ENCODE assay signal across 14 cellular contexts in the genomic region with DNA sequence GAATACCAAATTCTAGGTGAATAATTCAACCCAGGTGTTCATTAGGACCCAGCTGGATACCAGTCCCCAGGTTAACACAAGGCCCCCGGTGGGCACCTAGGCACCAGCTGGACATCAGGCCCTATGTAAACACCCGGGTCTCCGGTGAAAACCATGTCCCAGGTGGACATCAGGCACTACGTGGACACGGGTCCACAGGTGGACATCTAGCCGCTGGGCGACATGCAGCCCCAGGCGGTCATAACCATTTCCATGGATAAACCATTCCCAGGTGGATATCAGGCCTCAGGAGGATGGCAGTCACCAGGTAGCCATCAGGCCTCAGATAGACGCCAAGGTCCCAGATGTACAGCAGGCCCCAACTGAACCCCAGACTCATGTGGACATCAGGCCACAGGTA. TPM values are rescaled to one million over a fixed set of nuclear protein-coding genes. Genes with fewer than 3 reads are reported as not detected.
"Had no signal": no experiment of that assay in that cellular context is flagged by ENCODE, and none has a peak within 500 bp of the region (broad histone marks: within the 10 kb centered on the region; RNA-seq: fewer than 3 reads in every experiment).

No MANE protein-coding gene starts in this region.

RNA-seq across cellular contexts. Expression of a gene that starts 12.1 kb away (rescaled TPM):
- total RNA-seq: activated CD4-positive, alpha-beta memory T cell treated with anti-CD3 and anti-CD28 coated beads, Interleukin-2, amount 10 ng/mL, durations not matched to agents 7 days and 5 days; activated CD4-positive, alpha-beta T cell treated with anti-CD3 and anti-CD28 coated beads, Interleukin-2, amount 10 ng/mL, durations not matched to agents 7 days and 5 days; activated T-cell treated with anti-CD3 and anti-CD28 coated beads, Interleukin-2, amount 50 U/mL, for 4 hours; activated T-helper 17 cell treated with anti-CD3 and anti-CD28 coated beads, Interleukin-2, amount 50 U/mL, for 72 hours; astrocyte; bronchial epithelial cell; cardiac septum; cerebellum; dermis microvascular lymphatic vessel endothelial cell; epithelial cell of proximal tubule; esophagus mucosa; foreskin keratinocyte; gastrocnemius medialis; T-helper 1 cell treated with Interleukin-12 subunit alpha and Interleukin-12 subunit beta and Interleukin-4 antibody, amounts not matched to agents 30 ng/mL and 1 ng/mL, for 36 hours had no signal
- polyA plus RNA-seq: foreskin keratinocyte had no signal
